Comparison of ENCODE assay signal across 8 cellular contexts in genomic region chr9:35646583-35647265, GRCh38. TPM values are rescaled to one million over a fixed set of nuclear protein-coding genes. Genes with fewer than 3 reads are reported as not detected.
DNase-seq lines count a peak whose midpoint lies in the region; ATAC-seq and TF ChIP-seq lines count a peak whose summit lies in the region.

No MANE protein-coding gene starts in this region.

- H3K27me3 Mint-ChIP-seq in naive thymus-derived CD8-positive, alpha-beta T cell, result no peaks in the 10 kb centered on the region
- H3K27me3 Mint-ChIP-seq in stimulated activated naive B cell treated with anti-CD40 and anti-IgM and Interleukin-4, amounts not matched to agents 10 μg/mL and 1 μg/mL and 100 μg/mL, for 72 hours, result no peaks in the 10 kb centered on the region

- TF ChIP-seq CTCF in KMS-11 (conservative IDR thresholded peaks at IDR 0.05; ENCODE audit: low read depth, low read length), result peak; percentile 62
- no peak for TF ChIP-seq CTCF in Panc1 (IDR thresholded peaks at IDR 0.05)

- peaks cover 32 to 85% (median 55%) of the 10 kb centered on the region in 4 donors for H3K4me1 Mint-ChIP-seq in naive thymus-derived CD8-positive, alpha-beta T cell
- H3K4me1 Mint-ChIP-seq in stimulated activated naive B cell treated with anti-CD40 and anti-IgM and Interleukin-4, amounts not matched to agents 10 μg/mL and 1 μg/mL and 100 μg/mL, for 72 hours, result peaks cover 59 to 93% of the 10 kb centered on the region in 2 donors

- H3K36me3 ChIP-seq in KMS-11 (ENCODE audit: insufficient read depth) (no peaks in the 10 kb centered on the region), Panc1 (ENCODE audit: control insufficient read depth, insufficient read depth, low read length) (no peaks in the 10 kb centered on the region)

- peak overlapping the region; percentile 97 for H2AFZ ChIP-seq in KMS-11 (ENCODE audit: low read depth)

- H3K27ac Mint-ChIP-seq in naive thymus-derived CD8-positive, alpha-beta T cell, result peak overlapping the region; percentile 95 to 98 (median 96)
- peak overlapping the region; percentile 91 for H3K27ac Mint-ChIP-seq in stimulated activated naive B cell treated with anti-CD40 and anti-IgM and Interleukin-4, amounts not matched to agents 10 μg/mL and 1 μg/mL and 100 μg/mL, for 72 hours

- intact Hi-C loops in Panc1 (cut with micrococcal nuclease; ENCODE audit: unreplicated experiment), result no loop called here

- H4K20me1 ChIP-seq in KMS-11 (ENCODE audit: insufficient read depth), result no peaks in the 10 kb centered on the region

- H3K4me3 ChIP-seq in KMS-11 (IDR thresholded peaks at IDR 0.05; ENCODE audit: insufficient read depth, low read depth, low read length), result no peak overlapping the region
- peak overlapping the region; percentile 61 to 84 for H3K4me3 ChIP-seq in Panc1 (ENCODE audit: low read depth in 2 of 2, low read length in 2 of 2)

- BruUV-seq in Panc1 (replicated peaks; lab: Mats Ljungman, UMichigan), result no TSS peak

- peak overlapping the region; percentile 89 to 98 (median 96) for H3K4me3 Mint-ChIP-seq in naive thymus-derived CD8-positive, alpha-beta T cell
- peak overlapping the region; percentile 87 to 100 for H3K4me3 Mint-ChIP-seq in stimulated activated naive B cell treated with anti-CD40 and anti-IgM and Interleukin-4, amounts not matched to agents 10 μg/mL and 1 μg/mL and 100 μg/mL, for 72 hours

- in situ Hi-C loops in Panc1 (cut with HindIII; ENCODE audit: low pct_unique_long_range_greater_than_20kb, low sequenced_read_pairs), result no loop called here

- DNase-seq in EH (ENCODE audit: low read depth) (peak; percentile 87), Panc1 (ENCODE audit: low read depth, low spot score) (no peak), activated T-helper 1 cell treated with Interleukin-2 at 50 U/mL for 16 hours (ENCODE audit: low read depth) (peak; percentile 81), fibroblast of gingiva (ENCODE audit: low read depth) (peak; percentile 88)
- peak; percentile 83 to 96 (median 92) for DNase-seq in naive thymus-derived CD8-positive, alpha-beta T cell
- peak; percentile 88 for DNase-seq in stimulated activated naive B cell treated with anti-CD40 and anti-IgM and Interleukin-4, amounts not matched to agents 10 μg/mL and 1 μg/mL and 100 μg/mL, for 72 hours

- peak overlapping the region; percentile 60 for H3K9ac ChIP-seq in KMS-11

- H3K27ac ChIP-seq in KMS-11, result no peak overlapping the region; the same call in 1 of the 2 replicates
- peak overlapping the region; percentile 82 for H3K27ac ChIP-seq in Panc1 (ENCODE audit: low read length)

- ATAC-seq in GM21825 (IDR thresholded peaks at IDR 0.05; ENCODE audit: unreplicated experiment) (peak; percentile 85), Panc1 (peak; percentile 97)
- ATAC-seq in naive thymus-derived CD8-positive, alpha-beta T cell, result peak; percentile 81 to 83
- ATAC-seq in stimulated activated naive B cell treated with anti-CD40 and anti-IgM and Interleukin-4, amounts not matched to agents 10 μg/mL and 1 μg/mL and 100 μg/mL, for 72 hours (replicated peaks), result peak; percentile 82 to 84

- H3K36me3 Mint-ChIP-seq in naive thymus-derived CD8-positive, alpha-beta T cell, result peaks cover 0 to 3% (median 0%) of the 10 kb centered on the region in 3 donors
- H3K36me3 Mint-ChIP-seq in stimulated activated naive B cell treated with anti-CD40 and anti-IgM and Interleukin-4, amounts not matched to agents 10 μg/mL and 1 μg/mL and 100 μg/mL, for 72 hours, result peaks cover 9 to 10% of the 10 kb centered on the region in 2 donors

- POLR2A ChIA-PET in Panc1 (lab: Charles Lee), result interaction anchor here (0.7 kb wide), 2 partner anchors 11 to 163 kb away, joined by 3 to 4 read pairs; partner anchors contain the start of genes CCDC107 and RMRP
- POLR2A ChIA-PET in naive thymus-derived CD8-positive, alpha-beta T cell (lab: Charles Lee), result interaction anchor here (0.5 to 8.6 kb wide), 24 partner anchors 8 to 1009 kb away, joined by 3 to 180 read pairs (median 6); partner anchors contain the start of genes CCDC107, CD72, CREB3 and RMRP

- H3K4me1 ChIP-seq in KMS-11 (ENCODE audit: low read depth, poor library complexity, severe bottlenecking), result peaks cover 17% of the 10 kb centered on the region
- peaks cover 9% of the 10 kb centered on the region for H3K4me1 ChIP-seq in Panc1 (ENCODE audit: control insufficient read depth, insufficient read depth, low read length)

- CTCF ChIA-PET in Panc1 (lab: Charles Lee), result interaction anchor here (0.6 to 1.5 kb wide), 8 partner anchors 11 to 353 kb away, joined by 3 to 8 read pairs (median 6); partner anchors contain the start of genes CCDC107 and RMRP

- no peaks in the 10 kb centered on the region for H3K79me2 ChIP-seq in KMS-11 (ENCODE audit: insufficient read depth, low read depth)

- no peaks in the 10 kb centered on the region for H3K9me3 Mint-ChIP-seq in naive thymus-derived CD8-positive, alpha-beta T cell
- peaks cover 0 to 1% of the 10 kb centered on the region in 2 donors for H3K9me3 Mint-ChIP-seq in stimulated activated naive B cell treated with anti-CD40 and anti-IgM and Interleukin-4, amounts not matched to agents 10 μg/mL and 1 μg/mL and 100 μg/mL, for 72 hours

- H3K27me3 ChIP-seq in KMS-11 (ENCODE audit: insufficient read depth, low read depth) (no peaks in the 10 kb centered on the region), Panc1 (ENCODE audit: control insufficient read depth, insufficient read depth, low read length) (no peaks in the 10 kb centered on the region)

- H3K9me3 ChIP-seq in Panc1 (ENCODE audit: control insufficient read depth, insufficient read depth, low read depth, low read length), result no peaks in the 10 kb centered on the region

- peak overlapping the region; percentile 99 for H3K4me2 ChIP-seq in KMS-11

RNA-seq across cellular contexts. Expression of gene SIT1, which starts 4.0 kb away (rescaled TPM):
- not detected for total RNA-seq in Panc1 (2021; ENCODE audit: unreplicated experiment)
- not detected for polyA plus RNA-seq in Panc1 (2012; ENCODE audit: insufficient read length)
- 10 to 100 TPM; 24.2 to 25.4 TPM for total RNA-seq in naive thymus-derived CD8-positive, alpha-beta T cell
- polyA plus RNA-seq in naive thymus-derived CD8-positive, alpha-beta T cell, result 100 to 1,000 TPM in 1 of 3 donors, 10 to 100 TPM in 2; 82.2 to 128 (median 91.6) TPM

RNA-seq across cellular contexts. Expression of gene RMRP, which starts 11.1 kb away (rescaled TPM):
- 29,896 TPM for total RNA-seq in Panc1 (2021; ENCODE audit: unreplicated experiment)
- polyA plus RNA-seq in Panc1 (2012; ENCODE audit: insufficient read length), result 43.7 TPM
- total RNA-seq in naive thymus-derived CD8-positive, alpha-beta T cell, result over 10,000 TPM; 14,495 to 21,271 TPM
- polyA plus RNA-seq in naive thymus-derived CD8-positive, alpha-beta T cell, result 10 to 100 TPM in 1 of 3 donors, not detected in 2; 33.0 TPM

RNA-seq across cellular contexts. Expression of gene CCDC107, which starts 11.4 kb away (rescaled TPM):
- total RNA-seq in Panc1 (2021; ENCODE audit: unreplicated experiment), result 39.9 TPM
- polyA plus RNA-seq in Panc1 (2012; ENCODE audit: insufficient read length), result 87.7 TPM
- total RNA-seq in naive thymus-derived CD8-positive, alpha-beta T cell, result 10 to 100 TPM; 13.8 to 16.6 TPM
- 10 to 100 TPM; 45.9 to 59.0 (median 51.5) TPM for polyA plus RNA-seq in naive thymus-derived CD8-positive, alpha-beta T cell

RNA-seq across cellular contexts. Expression of gene ARHGEF39, which starts 18.3 kb away (rescaled TPM):
- total RNA-seq in Panc1 (2021; ENCODE audit: unreplicated experiment), result 34.0 TPM
- polyA plus RNA-seq in Panc1 (2012; ENCODE audit: insufficient read length), result 15.0 TPM
- under 1 TPM in 1 of 2 experiments, not detected in 1; 0.29 TPM for total RNA-seq in naive thymus-derived CD8-positive, alpha-beta T cell
- under 1 TPM; 0.13 to 0.25 (median 0.24) TPM for polyA plus RNA-seq in naive thymus-derived CD8-positive, alpha-beta T cell

RNA-seq across cellular contexts. Expression of gene CA9, which starts 27.0 kb away (rescaled TPM):
- 0.31 TPM for total RNA-seq in Panc1 (2021; ENCODE audit: unreplicated experiment)
- polyA plus RNA-seq in Panc1 (2012; ENCODE audit: insufficient read length), result 1.1 TPM
- total RNA-seq in naive thymus-derived CD8-positive, alpha-beta T cell, result not detected
- polyA plus RNA-seq in naive thymus-derived CD8-positive, alpha-beta T cell, result not detected

Comparison
In these comparisons a context has a peak if more than half of its experiments do, and no peak if none do; other contexts are left out.
1. RNA of gene SIT1, which starts 4.0 kb away (total RNA-seq): 24.2 to 25.4 TPM in naive thymus-derived CD8-positive, alpha-beta T cell; not detected in Panc1 (single experiment); every median in the first group is over 10 times any median in the second.
2. Peak in every context shown above with its lines, with median percentiles within 50 percentile points of each other: ATAC-seq.